ENCODE assay signal across 1 cellular context in genomic region chr2:74424139-74424992, GRCh38.
TF ChIP-seq lines count a peak whose summit lies in the region.

No MANE protein-coding gene starts in this region.

TF ChIP-seq in HepG2, 621 proteins besides CTCF, POLR2A, EP300 and RAD21 (continued from another document and continues in another):
- TF ChIP-seq NFIC (IDR thresholded peaks at IDR 0.05; ENCODE audit: low read length) (peak; percentile 25; the same call in 1 of the 2 replicates), CCAR2 (optimal IDR thresholded peaks at IDR 0.05; ENCODE audit: low read depth, low read length) (no peak), ZFY (CRISPR knock-in tag; IDR thresholded peaks at IDR 0.05) (no peak), CREM (IDR thresholded peaks at IDR 0.05) (no peak), CREM (CRISPR knock-in tag; IDR thresholded peaks at IDR 0.05) (no peak), IKZF1 (IDR thresholded peaks at IDR 0.05) (no peak), ZNF703 (CRISPR knock-in tag; IDR thresholded peaks at IDR 0.05; ENCODE audit: borderline replicate concordance) (no peak), ZNF230 (CRISPR knock-in tag; IDR thresholded peaks at IDR 0.05) (no peak; the same call in 1 of the 2 replicates), NFIB (CRISPR knock-in tag; IDR thresholded peaks at IDR 0.05; ENCODE audit: borderline replicate concordance) (no peak), ZNF124 (CRISPR knock-in tag; IDR thresholded peaks at IDR 0.05) (no peak), BCL3 (CRISPR knock-in tag; IDR thresholded peaks at IDR 0.05) (peak; percentile 48; the same call in 1 of the 2 replicates), ZFP36 (IDR thresholded peaks at IDR 0.05; ENCODE audit: borderline replicate concordance, low read depth, low read length, partially characterized antibody) (no peak), ZNF775 (CRISPR knock-in tag; IDR thresholded peaks at IDR 0.05; ENCODE audit: borderline replicate concordance) (no peak), TERF1 (CRISPR knock-in tag; IDR thresholded peaks at IDR 0.05) (no peak), TFAP4 (IDR thresholded peaks at IDR 0.05; ENCODE audit: borderline replicate concordance, low read depth) (no peak), HNRNPUL1 (IDR thresholded peaks at IDR 0.05; ENCODE audit: low read depth, low read length) (no peak), ZBED4 (CRISPR knock-in tag; IDR thresholded peaks at IDR 0.05; ENCODE audit: borderline replicate concordance) (no peak), MED8 (CRISPR knock-in tag; IDR thresholded peaks at IDR 0.05; ENCODE audit: insufficient replicate concordance) (no peak), RERE (CRISPR knock-in tag; IDR thresholded peaks at IDR 0.05; ENCODE audit: low read depth) (no peak), NFE2 (CRISPR knock-in tag; IDR thresholded peaks at IDR 0.05) (no peak), ZBTB8A (CRISPR knock-in tag; IDR thresholded peaks at IDR 0.05; ENCODE audit: borderline replicate concordance, low read depth) (no peak), HNF1A (IDR thresholded peaks at IDR 0.05; ENCODE audit: low read depth) (no peak), HNF1A (CRISPR knock-in tag; IDR thresholded peaks at IDR 0.05; ENCODE audit: borderline replicate concordance) (no peak), BRCA1 (CRISPR knock-in tag; IDR thresholded peaks at IDR 0.05) (no peak), SRSF1 (optimal IDR thresholded peaks at IDR 0.05; ENCODE audit: low read depth, low read length) (no peak), ZKSCAN1 (IDR thresholded peaks at IDR 0.05; ENCODE audit: low read length) (no peak), JUNB (CRISPR knock-in tag; IDR thresholded peaks at IDR 0.05; ENCODE audit: borderline replicate concordance) (no peak), ZNF570 (CRISPR knock-in tag; IDR thresholded peaks at IDR 0.05; ENCODE audit: borderline replicate concordance) (no peak), BATF2 (CRISPR knock-in tag; IDR thresholded peaks at IDR 0.05) (no peak), ZNF513 (CRISPR knock-in tag; conservative IDR thresholded peaks at IDR 0.05) (no peak), RNF219 (CRISPR knock-in tag; IDR thresholded peaks at IDR 0.05) (no peak), TBX2 (CRISPR knock-in tag; IDR thresholded peaks at IDR 0.05; ENCODE audit: borderline replicate concordance) (no peak), CENPT (CRISPR knock-in tag; IDR thresholded peaks at IDR 0.05; ENCODE audit: low read depth) (no peak), ZNF3 (CRISPR knock-in tag; IDR thresholded peaks at IDR 0.05) (no peak), HOXA3 (CRISPR knock-in tag; IDR thresholded peaks at IDR 0.05) (no peak), ZBTB34 (CRISPR knock-in tag; IDR thresholded peaks at IDR 0.05) (0 out of 2 replicates have a peak, but pooled peaks have one; percentile 10)
